ENCODE assay signal across 1 cellular context in genomic region chr12:110049034-110049433, GRCh38.
TF ChIP-seq lines count a peak whose summit lies in the region.

No MANE protein-coding gene starts in this region.

TF ChIP-seq in GM12878, 131 proteins besides CTCF, POLR2A, EP300 and RAD21:
- peak; percentile 63 for TF ChIP-seq DPF2 (IDR thresholded peaks at IDR 0.05)
- TF ChIP-seq BACH1 (IDR thresholded peaks at IDR 0.05; ENCODE audit: borderline replicate concordance) = 0 out of 2 replicates have a peak, but pooled peaks have one; percentile 25
- TF ChIP-seq ZNF687 (IDR thresholded peaks at IDR 0.05) = peak; percentile 30
- 0 out of 2 replicates have a peak, but pooled peaks have one; percentile 9 for TF ChIP-seq ZBED1 (IDR thresholded peaks at IDR 0.05; ENCODE audit: borderline replicate concordance)
- TF ChIP-seq BHLHE40 (IDR thresholded peaks at IDR 0.05; ENCODE audit: borderline replicate concordance in 1 of 2, low read depth in 2 of 2, low read length in 1 of 2) = peak in 1 of 2 experiments; percentile 46; a peak in 1 of 4 replicates
- peak; percentile 87 for TF ChIP-seq SPI1 (IDR thresholded peaks at IDR 0.05; ENCODE audit: borderline replicate concordance, insufficient read depth, low read depth, low read length)
- TF ChIP-seq RUNX3 (IDR thresholded peaks at IDR 0.05; ENCODE audit: low read length) = peak; percentile 22; the same call in 1 of the 2 replicates
- peak; percentile 80 for TF ChIP-seq MLLT1 (IDR thresholded peaks at IDR 0.05)
- TF ChIP-seq GATAD2B (conservative IDR thresholded peaks at IDR 0.05; ENCODE audit: low read depth) = 0 out of 2 replicates have a peak, but pooled peaks have one; percentile 14
